Comparison of ENCODE assay signal across 8 cellular contexts in the genomic region with DNA sequence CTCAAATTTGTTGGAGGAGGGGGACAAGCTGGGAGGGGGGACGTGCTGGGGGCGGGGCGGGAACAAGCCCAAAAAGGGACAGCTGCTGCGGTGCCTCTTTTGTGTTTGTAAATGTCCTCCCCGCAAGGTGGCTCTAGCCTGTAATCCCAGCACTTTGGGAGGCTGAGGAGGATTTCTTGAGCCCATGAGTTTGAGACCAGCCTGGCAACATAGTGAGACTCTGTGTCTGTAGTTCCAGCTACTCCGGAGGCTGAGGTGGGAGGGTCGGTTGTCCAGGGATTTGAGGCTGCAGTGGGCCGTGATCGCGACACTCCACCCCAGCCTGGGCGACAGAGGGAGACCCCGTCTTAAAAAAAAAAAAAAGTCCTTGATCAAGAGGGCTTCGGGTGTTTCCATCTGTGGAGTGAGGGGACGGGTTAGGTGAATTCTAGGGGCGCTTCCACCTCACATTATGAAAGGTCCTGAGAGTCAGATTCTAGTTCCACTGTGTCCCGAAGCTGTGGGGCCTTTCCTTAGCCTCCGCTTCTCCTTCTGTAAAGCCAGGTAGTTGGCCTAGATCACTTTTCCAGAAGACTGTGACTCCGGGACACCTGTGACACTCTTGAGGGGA. TPM values are rescaled to one million over a fixed set of nuclear protein-coding genes. Genes with fewer than 3 reads are reported as not detected.
A peak's percentile ranks its signal among the peaks of the same experiment; 100 is the strongest.
DNase-seq lines count a peak whose midpoint lies in the region; ATAC-seq and TF ChIP-seq lines count a peak whose summit lies in the region.

No MANE protein-coding gene starts in this region.

- H3K4me3 ChIP-seq in HL-60 (replicated peaks; ENCODE audit: insufficient read depth, low read length): peak overlapping the region; percentile 35
- peak overlapping the region; percentile 45 for H3K4me3 ChIP-seq in iPS-11a (ENCODE audit: low read depth, low read length)
- peak overlapping the region; percentile 95 for H3K4me3 ChIP-seq in smooth muscle cell

- DNase-seq in HL-60 (ENCODE audit: low read depth in 1 of 2, low spot score in 1 of 2): peak in 1 of 2 experiments; percentile 1
- DNase-seq in activated naive CD8-positive, alpha-beta T cell treated with anti-CD3 and anti-CD28 coated beads for 36 hours: no peak
- DNase-seq in smooth muscle cell (lab: John Stamatoyannopoulos, UW; ENCODE audit: unreplicated experiment): no peak
- no peak for DNase-seq in NCI-H146 (lab: John Stamatoyannopoulos, UW)
- DNase-seq in DMS153 treated with DMSO at 0.1 percent for 48 hours (lab: John Stamatoyannopoulos, UW; ENCODE audit: unreplicated experiment): no peak

- H2AFZ ChIP-seq in smooth muscle cell (ENCODE audit: low read depth): peak overlapping the region; percentile 83

- H3K9me3 ChIP-seq in smooth muscle cell (replicated peaks; ENCODE audit: low read depth): no peaks in the 10 kb centered on the region

- 8% methylated on average over 18 of the region's 18 CpGs for WGBS in smooth muscle cell (ENCODE audit: low lambda C conversion rate)

- H3K36me3 Mint-ChIP-seq in activated naive CD8-positive, alpha-beta T cell treated with anti-CD3 and anti-CD28 coated beads for 36 hours: peaks cover 17% of the 10 kb centered on the region

- peak overlapping the region; percentile 97 for H3K9ac ChIP-seq in smooth muscle cell (ENCODE audit: low read depth)

- H3K4me2 ChIP-seq in smooth muscle cell: peak overlapping the region; percentile 98

- no peak overlapping the region for H3K27ac Mint-ChIP-seq in activated naive CD8-positive, alpha-beta T cell treated with anti-CD3 and anti-CD28 coated beads for 36 hours

- H3K4me1 Mint-ChIP-seq in activated naive CD8-positive, alpha-beta T cell treated with anti-CD3 and anti-CD28 coated beads for 36 hours: peaks cover 26% of the 10 kb centered on the region

- TF ChIP-seq CTCF in C4-2B (conservative IDR thresholded peaks at IDR 0.05): peak; percentile 48
- TF ChIP-seq CTCF in HL-60 (IDR thresholded peaks at IDR 0.05; ENCODE audit: insufficient read depth, low read length): no peak
- TF ChIP-seq CTCF in smooth muscle cell (IDR thresholded peaks at IDR 0.05; ENCODE audit: borderline replicate concordance, insufficient read depth, poor library complexity, severe bottlenecking): no peak

- no peaks in the 10 kb centered on the region for H3K36me3 ChIP-seq in smooth muscle cell (ENCODE audit: low read depth)

- H3K9me3 Mint-ChIP-seq in activated naive CD8-positive, alpha-beta T cell treated with anti-CD3 and anti-CD28 coated beads for 36 hours: peaks cover 8% of the 10 kb centered on the region

- no peak for ATAC-seq in GM21360 (IDR thresholded peaks at IDR 0.05; ENCODE audit: unreplicated experiment)

- H3K4me1 ChIP-seq in smooth muscle cell (ENCODE audit: low read depth): peaks cover 7% of the 10 kb centered on the region

- no peaks in the 10 kb centered on the region for H3F3A ChIP-seq in smooth muscle cell (ENCODE audit: low read depth)

- H3K27me3 Mint-ChIP-seq in activated naive CD8-positive, alpha-beta T cell treated with anti-CD3 and anti-CD28 coated beads for 36 hours: peaks cover 69% of the 10 kb centered on the region

- H3K27ac ChIP-seq in C4-2B (peak overlapping the region; percentile 91), HL-60 (replicated peaks) (no peak overlapping the region), smooth muscle cell (ENCODE audit: low read depth) (peak overlapping the region; percentile 97)

- peaks cover 33% of the 10 kb centered on the region for H4K20me1 ChIP-seq in smooth muscle cell (ENCODE audit: low read depth)

- H3K4me3 Mint-ChIP-seq in activated naive CD8-positive, alpha-beta T cell treated with anti-CD3 and anti-CD28 coated beads for 36 hours: peak overlapping the region; percentile 53

- H3K79me2 ChIP-seq in smooth muscle cell (ENCODE audit: low read depth): peaks cover 41% of the 10 kb centered on the region

- H3K27me3 ChIP-seq in HL-60 (ENCODE audit: insufficient read depth, poor library complexity, severe bottlenecking): peaks cover 2% of the 10 kb centered on the region
- H3K27me3 ChIP-seq in smooth muscle cell (ENCODE audit: low read depth): no peaks in the 10 kb centered on the region

RNA-seq across cellular contexts. Expression of gene CTNNA1, which starts 0.8 kb away (rescaled TPM):
- 10 to 100 TPM; 58.1 to 69.7 TPM for total RNA-seq in activated naive CD8-positive, alpha-beta T cell treated with anti-CD3 and anti-CD28 coated beads for 36 hours
- total RNA-seq in smooth muscle cell: 251 and 285 TPM in 2 replicates
- 148 and 149 TPM in 2 replicates for polyA plus RNA-seq in smooth muscle cell

Comparison
In these comparisons a context has a peak if more than half of its experiments do, and no peak if none do; other contexts are left out.
1. H3K4me3 ChIP-seq: peak in every context shown above with its lines; median percentile 95 in smooth muscle cell; 45 in iPS-11a; 35 in HL-60.